Comparison of ENCODE assay signal across 8 cellular contexts in genomic region chr5:100900796-100901731, GRCh38. TPM values are rescaled to one million over a fixed set of nuclear protein-coding genes. Genes with fewer than 3 reads are reported as not detected.
A peak's percentile ranks its signal among the peaks of the same experiment; 100 is the strongest.
DNase-seq lines count a peak whose midpoint lies in the region; ATAC-seq and TF ChIP-seq lines count a peak whose summit lies in the region.

No MANE protein-coding gene starts in this region.

- H3K27ac Mint-ChIP-seq in nephron, result peak overlapping the region; percentile 46 to 63 (median 52)

- no peaks in the 10 kb centered on the region for H3K36me3 Mint-ChIP-seq in nephron (ENCODE audit: low read depth)

- peaks cover 43% of the 10 kb centered on the region for H3K27me3 Mint-ChIP-seq in nephron (ENCODE audit: low read depth)

- peak overlapping the region; percentile 87 to 90 (median 90) for H3K4me3 Mint-ChIP-seq in nephron

- CTCF ChIA-PET in AG04450 (lab: Charles Lee), result interaction anchor here (0.6 to 0.9 kb wide), 2 partner anchors 49 to 777 kb away, joined by 3 read pairs; no protein-coding TSS in a partner anchor

- POLR2A ChIA-PET in AG04450 (lab: Yijun Ruan, JAX), result interaction anchor here (0.5 kb wide), 1 partner anchor 272 kb away, joined by 5 read pairs; no protein-coding TSS in a partner anchor

- ATAC-seq in GM19025 (IDR thresholded peaks at IDR 0.05; ENCODE audit: low read depth, unreplicated experiment) (peak; percentile 32), HG03354 (IDR thresholded peaks at IDR 0.05; ENCODE audit: poor library complexity, severe bottlenecking, unreplicated experiment) (peak; percentile 46)
- ATAC-seq in stimulated activated naive CD8-positive, alpha-beta T cell treated with anti-CD3 and anti-CD28 coated beads, Interleukin-15, Interleukin-2, amounts not matched to agents 100 U/mL and 50 U/mL, for 24 hours, result peak; percentile 61

- no peak for DNase-seq in AG04450 (ENCODE audit: low read depth, low spot score)
- peak; percentile 91 for DNase-seq in NOMO-1 treated with DMSO at 0.1 percent for 48 hours (lab: John Stamatoyannopoulos, UW; ENCODE audit: unreplicated experiment)
- peak; percentile 83 for DNase-seq in activated T-cell treated with anti-CD3 and anti-CD28 coated beads for 1 hour (ENCODE audit: low read depth)
- peak; percentile 42 for DNase-seq in fibroblast of gingiva (ENCODE audit: low read depth)
- DNase-seq in stimulated activated naive CD8-positive, alpha-beta T cell treated with anti-CD3 and anti-CD28 coated beads, Interleukin-15, Interleukin-2, amounts not matched to agents 100 U/mL and 50 U/mL, for 24 hours, result peak; percentile 91

- peaks cover 20% of the 10 kb centered on the region for H3K4me1 Mint-ChIP-seq in nephron

- TF ChIP-seq CTCF in AG04450 (IDR thresholded peaks at IDR 0.05; ENCODE audit: low read depth, low read length), result no peak
- no peak for TF ChIP-seq CTCF in nephron (IDR thresholded peaks at IDR 0.05; ENCODE audit: unreplicated experiment in 3 of 3)

- no peaks in the 10 kb centered on the region for H3K9me3 Mint-ChIP-seq in nephron

- H3K4me3 ChIP-seq in AG04450 (ENCODE audit: low read depth, low read length), result peak overlapping the region; percentile 56

- no peaks in the 10 kb centered on the region; the same call in 1 of the 2 replicates for H3K9me3 ChIP-seq in AG04450 (ENCODE audit: control insufficient read depth, insufficient read depth, low read length)

- no peak overlapping the region for H3K27ac ChIP-seq in AG04450 (ENCODE audit: low read depth, low read length)

- H3K27me3 ChIP-seq in AG04450 (ENCODE audit: control insufficient read depth, insufficient read depth, low read length), result peaks cover 14% of the 10 kb centered on the region

RNA-seq across cellular contexts. Expression of gene ST8SIA4, which starts 2.0 kb away (rescaled TPM):
- polyA plus RNA-seq in AG04450 (2011; rRNA removed), result 0.02 TPM in 2 replicates
- 0.09 TPM in 1 of 2 replicates, not detected in the other for polyA minus RNA-seq in AG04450 (2011; rRNA and poly(A)+ RNA removed)
